Comparison of ENCODE assay signal across 8 cellular contexts in the genomic region with DNA sequence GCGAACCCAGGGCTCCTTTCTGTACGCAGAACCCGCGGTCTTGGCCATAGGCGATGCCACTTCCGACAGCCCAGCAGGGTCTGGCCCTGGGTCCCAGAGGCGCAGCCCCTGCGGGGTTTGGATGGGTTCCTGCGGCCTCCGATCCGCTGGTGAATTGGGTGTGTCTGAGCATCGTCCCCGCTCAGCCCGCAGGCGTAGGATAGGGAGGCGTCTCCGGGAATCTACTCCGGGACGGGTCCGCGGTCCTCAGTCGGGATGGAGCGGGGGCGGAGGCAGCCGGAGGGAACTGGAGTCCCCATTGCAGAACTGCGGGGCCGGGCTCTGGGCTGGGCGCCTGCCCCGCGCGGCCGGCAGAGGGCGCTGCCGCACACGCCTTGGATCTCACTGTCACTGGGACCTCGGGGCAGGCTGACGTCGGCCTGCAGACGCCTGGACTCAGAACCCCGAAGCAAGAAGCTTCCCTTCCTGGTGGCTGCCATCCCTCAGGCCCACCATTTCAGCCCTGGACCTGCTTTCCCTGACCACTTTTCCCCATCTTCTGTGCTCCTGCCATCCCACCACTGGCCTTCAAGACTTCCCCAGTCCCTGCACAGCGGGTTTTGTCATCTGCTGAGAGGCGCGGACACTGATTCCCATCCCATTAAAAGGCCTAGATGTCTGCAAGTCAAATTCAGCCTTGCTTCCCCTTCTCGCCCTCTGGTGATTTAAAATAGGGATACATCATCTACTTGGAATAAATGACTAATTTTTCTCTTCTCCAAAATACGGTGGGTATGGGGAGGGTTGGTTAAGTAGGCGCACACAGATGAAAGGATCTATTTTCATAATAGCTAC. TPM values are rescaled to one million over a fixed set of nuclear protein-coding genes. Genes with fewer than 3 reads are reported as not detected.
DNase-seq lines count a peak whose midpoint lies in the region; ATAC-seq, FAIRE-seq and TF ChIP-seq lines count a peak whose summit lies in the region.

No MANE protein-coding gene starts in this region.

- intact Hi-C loops in vagina (cut with DNase I): loop anchor here (2.0 kb wide), 1 partner anchor 70 kb away; no protein-coding TSS in a partner anchor

- TF ChIP-seq CTCF in GM10266 (IDR thresholded peaks at IDR 0.05; ENCODE audit: control insufficient read depth, insufficient read depth, low read depth, missing control alignments) (peak; percentile 99), astrocyte (IDR thresholded peaks at IDR 0.05; ENCODE audit: insufficient read depth, low read depth, low read length) (peak; percentile 90), vagina (IDR thresholded peaks at IDR 0.05) (peak; percentile 96 to 99 (median 98))

- peak overlapping the region; percentile 84 for H3K27ac Mint-ChIP-seq in astrocyte (ENCODE audit: unreplicated experiment)

- H3K79me2 ChIP-seq in astrocyte (ENCODE audit: insufficient read depth, low read length): no peaks in the 10 kb centered on the region

- no peaks in the 10 kb centered on the region for H3K36me3 Mint-ChIP-seq in astrocyte (ENCODE audit: low read depth, unreplicated experiment)

- H3K9ac ChIP-seq in astrocyte (ENCODE audit: low read length): peak overlapping the region; percentile 82

- no peak for TF ChIP-seq POLR2A in vagina (IDR thresholded peaks at IDR 0.05)

- DNase-seq in GM10266 (ENCODE audit: extremely low spot score): peak; percentile 94
- DNase-seq in NCI-H1105 treated with DMSO at 0.1 percent for 48 hours (lab: John Stamatoyannopoulos, UW): peak; percentile 69
- peak; percentile 51 for DNase-seq in T-helper 22 cell (ENCODE audit: low read depth)
- DNase-seq in astrocyte (ENCODE audit: low read depth): peak; percentile 66
- DNase-seq in hepatic stellate cell (ENCODE audit: low spot score): peak; percentile 91
- peak; percentile 40 for DNase-seq in renal cortical epithelial cell (ENCODE audit: low read depth)
- DNase-seq in vagina (ENCODE audit: extremely low spot score in 2 of 2): peak in 1 of 2 donors; percentile 91

- H3K4me3 ChIP-seq in astrocyte (ENCODE audit: insufficient read depth, low read depth, low read length) (peak overlapping the region; percentile 67), vagina (peak overlapping the region; percentile 54 to 66)

- no peaks in the 10 kb centered on the region for H3K36me3 ChIP-seq in astrocyte (ENCODE audit: insufficient read depth, low read length)
- H3K36me3 ChIP-seq in vagina: no peaks in the 10 kb centered on the region

- peak overlapping the region; percentile 89 for H3K4me2 ChIP-seq in astrocyte (ENCODE audit: low read length)

- H3K4me3 Mint-ChIP-seq in astrocyte (ENCODE audit: unreplicated experiment): peak overlapping the region; percentile 84

- no peaks in the 10 kb centered on the region for H3K9me3 ChIP-seq in astrocyte (ENCODE audit: insufficient read depth, low read depth, low read length)
- H3K9me3 ChIP-seq in vagina: no peaks in the 10 kb centered on the region

- no peaks in the 10 kb centered on the region for H3K27me3 ChIP-seq in astrocyte (ENCODE audit: insufficient read depth, low read length)
- no peaks in the 10 kb centered on the region for H3K27me3 ChIP-seq in vagina

- H3K27me3 Mint-ChIP-seq in astrocyte (ENCODE audit: low read depth, unreplicated experiment): no peaks in the 10 kb centered on the region

- H3K4me1 ChIP-seq in astrocyte (ENCODE audit: insufficient read depth, low read length) (peaks cover 40% of the 10 kb centered on the region), vagina (peaks cover 34% of the 10 kb centered on the region)

- FAIRE-seq in astrocyte (lab: Jason Lieb, UNC): no peak

- peak; percentile 62 for ATAC-seq in HG02571 (IDR thresholded peaks at IDR 0.05; ENCODE audit: unreplicated experiment)

- H3K27ac ChIP-seq in astrocyte (ENCODE audit: low read depth, low read length) (peak overlapping the region; percentile 83), vagina (peak overlapping the region; percentile 86)

- H4K20me1 ChIP-seq in astrocyte (ENCODE audit: insufficient read depth, low read length): no peaks in the 10 kb centered on the region

- H2AFZ ChIP-seq in astrocyte (ENCODE audit: low read depth, low read length): peak overlapping the region; percentile 81

- H3K4me1 Mint-ChIP-seq in astrocyte (ENCODE audit: low read depth, unreplicated experiment): peaks cover 42% of the 10 kb centered on the region

- no peaks in the 10 kb centered on the region for H3K9me3 Mint-ChIP-seq in astrocyte (ENCODE audit: unreplicated experiment)

RNA-seq across cellular contexts. Expression of a gene that starts 38.3 kb away (rescaled TPM):
- total RNA-seq in astrocyte (324 and 399 TPM in 2 replicates), renal cortical epithelial cell (2.1 and 6.7 TPM in 2 replicates), vagina (11.8 TPM)

Comparison
In these comparisons a context has a peak if more than half of its experiments do, and no peak if none do; other contexts are left out.
1. RNA of a gene that starts 38.3 kb away (total RNA-seq): 324 to 399 TPM in astrocyte; 11.8 TPM in vagina (single experiment) and 2.1 to 6.7 TPM in renal cortical epithelial cell; every median in the first group is over 10 times any median in the second.
2. Peak in every context shown above with its lines, with median percentiles within 50 percentile points of each other: CTCF ChIP-seq.